8 cellular contexts compared by ENCODE assay signal in the genomic region with DNA sequence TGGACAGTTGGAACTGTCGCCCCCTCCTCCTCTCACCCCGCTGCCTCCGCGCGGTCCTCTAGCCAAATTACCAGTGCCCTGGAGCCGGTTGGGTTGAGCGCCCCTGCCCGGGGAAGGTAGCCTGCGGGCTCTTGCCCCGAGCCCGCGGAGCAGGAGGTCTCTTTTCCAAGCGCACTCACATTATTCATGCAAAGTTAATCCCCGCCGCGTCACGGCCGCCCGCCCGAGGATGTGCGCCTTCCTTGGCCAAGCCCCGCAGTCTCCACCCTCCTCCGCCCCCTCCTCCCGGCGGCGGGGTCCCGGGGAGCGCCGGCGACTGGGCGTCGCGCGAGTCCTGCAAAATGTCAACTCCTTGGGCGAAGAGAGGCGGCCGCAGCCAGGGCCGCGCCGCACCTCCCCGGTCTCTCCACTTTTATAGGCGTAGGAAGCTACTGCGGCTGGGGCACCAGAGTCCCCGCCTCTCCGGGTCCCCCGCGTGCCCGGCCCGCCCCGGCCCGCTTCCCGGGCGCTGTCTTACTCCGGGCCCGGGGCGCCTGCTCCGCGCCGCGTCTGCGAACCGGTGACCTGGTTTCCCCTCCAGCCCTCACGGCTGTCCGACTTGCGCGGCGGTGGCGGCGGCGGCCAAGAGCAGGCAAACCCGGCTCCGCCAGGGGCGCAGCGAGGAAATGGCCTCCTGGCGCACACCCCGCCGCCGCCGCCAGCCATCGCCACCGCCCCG. TPM values are rescaled to one million over a fixed set of nuclear protein-coding genes. Genes with fewer than 3 reads are reported as not detected.
DNase-seq lines count a peak whose midpoint lies in the region; ATAC-seq, FAIRE-seq and TF ChIP-seq lines count a peak whose summit lies in the region.

A gene (minus strand): TSS at position 235 of the 718 bp plus-strand sequence.

- no peak for TF ChIP-seq EP300 in HepG2 (IDR thresholded peaks at IDR 0.05; ENCODE audit: low read depth in 2 of 2, low read length in 2 of 2)
- TF ChIP-seq EP300 in HepG2 (CRISPR knock-in tag; IDR thresholded peaks at IDR 0.05; ENCODE audit: borderline replicate concordance) = no peak

- 0% methylated on average over 6 of the region's 82 CpGs for WGBS in HepG2 (ENCODE audit: low lambda C conversion rate)

- no peaks in the 10 kb centered on the region for H4K20me1 ChIP-seq in HepG2 (ENCODE audit: insufficient read depth, low read length)

- H2AFZ ChIP-seq in HepG2 (ENCODE audit: low read length) = no peak within 1 kb of the TSS

- in situ Hi-C loops in HepG2 (cut with HindIII; ENCODE audit: extremely low pct_ligation_motif_present, low pct_unique_long_range_greater_than_20kb) = loop anchor here (5.0 to 10.0 kb wide), 2 partner anchors 130 to 227 kb away; no protein-coding TSS in a partner anchor

- no peaks in the 10 kb centered on the region for H3K36me3 ChIP-seq in duodenal mucosa (ENCODE audit: control insufficient read depth in 1 of 2, insufficient read depth in 2 of 2, low read length in 2 of 2)
- H3K36me3 ChIP-seq in HepG2 (replicated peaks in 1 of 2; ENCODE audit: control insufficient read depth in 1 of 2, insufficient read depth in 2 of 2, low read length in 2 of 2) = no peaks in the 10 kb centered on the region

- H3K9me3 ChIP-seq in duodenal mucosa (ENCODE audit: control insufficient read depth in 1 of 2, low read length in 2 of 2) (no peaks in the 10 kb centered on the region), HepG2 (ENCODE audit: low read length) (no peaks in the 10 kb centered on the region)

- peak within 1 kb of the TSS; percentile 60 to 85 for H3K4me3 ChIP-seq in duodenal mucosa (ENCODE audit: low read depth in 1 of 2, low read length in 2 of 2)
- peak within 1 kb of the TSS; percentile 83 to 96 (median 92) for H3K4me3 ChIP-seq in HepG2 (replicated peaks in 1 of 3; ENCODE audit: insufficient read depth in 1 of 3, low read depth in 2 of 3, low read length in 3 of 3)

- POLR2A ChIA-PET in HepG2 (lab: Yijun Ruan, JAX) = interaction anchor here (0.8 to 3.7 kb wide), 13 partner anchors 27 to 309 kb away, joined by 3 to 86 read pairs (median 7); no protein-coding TSS in a partner anchor

- peak; percentile 60 for TF ChIP-seq RAD21 in HepG2 (CRISPR knock-in tag; IDR thresholded peaks at IDR 0.05)

- CTCF ChIA-PET in HepG2 (lab: Yijun Ruan, JAX; ENCODE audit: low intra/inter-chr PET ratio, low total read pairs) = interaction anchor here (1.2 to 3.9 kb wide), 2 partner anchors 43 to 230 kb away, joined by 4 to 35 read pairs; no protein-coding TSS in a partner anchor

- ATAC-seq in GM21723 (IDR thresholded peaks at IDR 0.05; ENCODE audit: unreplicated experiment) = peak; percentile 59
- peak; percentile 82 for ATAC-seq in HepG2
- ATAC-seq in stimulated activated naive CD8-positive, alpha-beta T cell treated with anti-CD3 and anti-CD28 coated beads, Interleukin-15, Interleukin-2, amounts not matched to agents 100 U/mL and 50 U/mL, for 24 hours = peak; percentile 24

- BruUV-seq in HepG2 (replicated peaks; lab: Mats Ljungman, UMichigan) = no TSS peak

- intact Hi-C loops in HepG2 (cut with micrococcal nuclease; ENCODE audit: unreplicated experiment) = loop anchor here (1.0 to 5.0 kb wide), 3 partner anchors 43 to 427 kb away; no protein-coding TSS in a partner anchor

- H3K4me2 ChIP-seq in HepG2 (ENCODE audit: low read depth, low read length) = peak within 1 kb of the TSS; percentile 94

- H3K27ac ChIP-seq in duodenal mucosa (ENCODE audit: low read depth, low read length) (peak within 1 kb of the TSS; percentile 59), HepG2 (ENCODE audit: extremely low read length, insufficient read depth, low read length) (peak within 1 kb of the TSS; percentile 93)

- H3K9ac ChIP-seq in duodenal mucosa (ENCODE audit: low read depth in 1 of 2, low read length in 2 of 2) (peak within 1 kb of the TSS; percentile 51 to 83), HepG2 (ENCODE audit: insufficient read depth, low read depth, low read length) (peak within 1 kb of the TSS; percentile 86)

- TF ChIP-seq POLR2A in HepG2 (IDR thresholded peaks at IDR 0.05; ENCODE audit: insufficient read depth in 1 of 2, low read depth in 2 of 2, low read length in 2 of 2) = peak in 1 of 2 experiments; percentile 37; a peak in 1 of 4 replicates

- H3K79me2 ChIP-seq in HepG2 (ENCODE audit: insufficient read depth, low read length) = peaks cover 41% of the 10 kb centered on the region

- TF ChIP-seq CTCF in HepG2 (CRISPR knock-in tag; IDR thresholded peaks at IDR 0.05) = no peak

- no peak for FAIRE-seq in HepG2 (lab: Jason Lieb, UNC)

- peak; percentile 84 for DNase-seq in D341Med (ENCODE audit: low spot score)
- DNase-seq in OCI-M1 (lab: John Stamatoyannopoulos, UW) = peak; percentile 88
- DNase-seq in HepG2 (ENCODE audit: low spot score) = peak; percentile 56
- DNase-seq in stimulated activated naive CD8-positive, alpha-beta T cell treated with anti-CD3 and anti-CD28 coated beads, Interleukin-15, Interleukin-2, amounts not matched to agents 100 U/mL and 50 U/mL, for 24 hours = peak; percentile 25
- no peak for DNase-seq in stimulated activated naive CD4-positive, alpha-beta T cell (lab: John Stamatoyannopoulos, UW)
- no peak for DNase-seq in A172 (ENCODE audit: low spot score)

- H3K27me3 ChIP-seq in duodenal mucosa (ENCODE audit: control insufficient read depth in 1 of 2, insufficient read depth in 2 of 2, low read length in 2 of 2) (peaks cover 3 to 25% of the 10 kb centered on the region in 2 donors), HepG2 (ENCODE audit: control insufficient read depth in 1 of 2, insufficient read depth in 2 of 2, low read length in 2 of 2) (no peaks in the 10 kb centered on the region; a peak in 1 of 5 replicates)

- H3K4me1 ChIP-seq in duodenal mucosa (ENCODE audit: control insufficient read depth in 1 of 2, insufficient read depth in 2 of 2, low read length in 2 of 2) (peaks cover 0 to 14% of the 10 kb centered on the region in 2 donors), HepG2 (ENCODE audit: insufficient read depth, low read length) (peaks cover 41% of the 10 kb centered on the region)

TF ChIP-seq in HepG2, 621 proteins besides CTCF, POLR2A, EP300 and RAD21 (continues in another document):
- TF ChIP-seq RBAK (CRISPR knock-in tag; IDR thresholded peaks at IDR 0.05) (no peak), ZNF264 (CRISPR knock-in tag; IDR thresholded peaks at IDR 0.05) (no peak), ZBTB38 (CRISPR knock-in tag; IDR thresholded peaks at IDR 0.05) (no peak), HOXA5 (CRISPR knock-in tag; IDR thresholded peaks at IDR 0.05) (peak; percentile 67), MTA1 (CRISPR knock-in tag; IDR thresholded peaks at IDR 0.05; ENCODE audit: borderline replicate concordance) (no peak), ZNF3 (CRISPR knock-in tag; IDR thresholded peaks at IDR 0.05) (no peak)
- TF ChIP-seq, protein P1, sequence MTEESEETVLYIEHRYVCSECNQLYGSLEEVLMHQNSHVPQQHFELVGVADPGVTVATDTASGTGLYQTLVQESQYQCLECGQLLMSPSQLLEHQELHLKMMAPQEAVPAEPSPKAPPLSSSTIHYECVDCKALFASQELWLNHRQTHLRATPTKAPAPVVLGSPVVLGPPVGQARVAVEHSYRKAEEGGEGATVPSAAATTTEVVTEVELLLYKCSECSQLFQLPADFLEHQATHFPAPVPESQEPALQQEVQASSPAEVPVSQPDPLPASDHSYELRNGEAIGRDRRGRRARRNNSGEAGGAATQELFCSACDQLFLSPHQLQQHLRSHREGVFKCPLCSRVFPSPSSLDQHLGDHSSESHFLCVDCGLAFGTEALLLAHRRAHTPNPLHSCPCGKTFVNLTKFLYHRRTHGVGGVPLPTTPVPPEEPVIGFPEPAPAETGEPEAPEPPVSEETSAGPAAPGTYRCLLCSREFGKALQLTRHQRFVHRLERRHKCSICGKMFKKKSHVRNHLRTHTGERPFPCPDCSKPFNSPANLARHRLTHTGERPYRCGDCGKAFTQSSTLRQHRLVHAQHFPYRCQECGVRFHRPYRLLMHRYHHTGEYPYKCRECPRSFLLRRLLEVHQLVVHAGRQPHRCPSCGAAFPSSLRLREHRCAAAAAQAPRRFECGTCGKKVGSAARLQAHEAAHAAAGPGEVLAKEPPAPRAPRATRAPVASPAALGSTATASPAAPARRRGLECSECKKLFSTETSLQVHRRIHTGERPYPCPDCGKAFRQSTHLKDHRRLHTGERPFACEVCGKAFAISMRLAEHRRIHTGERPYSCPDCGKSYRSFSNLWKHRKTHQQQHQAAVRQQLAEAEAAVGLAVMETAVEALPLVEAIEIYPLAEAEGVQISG (CRISPR knock-in tag; IDR thresholded peaks at IDR 0.05) = peak; percentile 37; the same call in 1 of the 2 replicates

RNA-seq across cellular contexts. Expression of the gene that starts here (rescaled TPM):
- total RNA-seq in HepG2 (2016; rRNA removed; fragmentation: Illumina TruSeq; extraction: Trizol) = 22.7 and 30.1 TPM in 2 replicates
- total RNA-seq in HepG2 (2016; cell fraction: cytosol; rRNA removed; fragmentation: Illumina TruSeq; extraction: Trizol; ENCODE audit: low read depth) = 9.2 and 10.9 TPM in 2 replicates
- 20.4 and 24.3 TPM in 2 replicates for total RNA-seq in HepG2 (2016; cell fraction: insoluble cytoplasmic fraction; rRNA removed; fragmentation: Illumina TruSeq; extraction: Trizol)
- 16.1 and 18.6 TPM in 2 replicates for total RNA-seq in HepG2 (2016; cell fraction: membrane; rRNA removed; fragmentation: Illumina TruSeq; extraction: Trizol)
- total RNA-seq in HepG2 (2016; cell fraction: nucleus; rRNA removed; fragmentation: Illumina TruSeq; extraction: Trizol) = 40.5 and 40.8 TPM in 2 replicates
- polyA plus RNA-seq in HepG2 (2011; rRNA removed) = 4.3 and 4.7 TPM in 2 replicates
- 3.0 and 4.0 TPM in 2 replicates for polyA plus RNA-seq in HepG2 (2011; cell fraction: cytosol; rRNA removed)
- polyA plus RNA-seq in HepG2 (2011; cell fraction: nucleus; rRNA removed) = 6.1 and 7.0 TPM in 2 replicates
- 7.5 and 9.3 TPM in 2 replicates for polyA plus RNA-seq in HepG2 (2012)
- 3.5 and 4.3 TPM in 2 replicates for polyA plus RNA-seq in HepG2 (2016; cell fraction: cytosol; fragmentation: Illumina TruSeq; extraction: Trizol; ENCODE audit: low read depth)
- 14.8 and 17.3 TPM in 2 replicates for polyA plus RNA-seq in HepG2 (2016; cell fraction: insoluble cytoplasmic fraction; fragmentation: Illumina TruSeq; extraction: Trizol; ENCODE audit: low read depth)
- 6.5 and 6.7 TPM in 2 replicates for polyA plus RNA-seq in HepG2 (2016; cell fraction: membrane; fragmentation: Illumina TruSeq; extraction: Trizol; ENCODE audit: low read depth)
- 14.6 and 17.3 TPM in 2 replicates for polyA plus RNA-seq in HepG2 (2016; cell fraction: nucleus; fragmentation: Illumina TruSeq; extraction: Trizol; ENCODE audit: insufficient read depth, low read depth)
- polyA minus RNA-seq in HepG2 (2011; rRNA and poly(A)+ RNA removed; ENCODE audit: low replicate concordance) = 3.3 and 9.4 TPM in 2 replicates
- polyA minus RNA-seq in HepG2 (2011; cell fraction: cytosol; rRNA and poly(A)+ RNA removed) = 8.1 and 8.3 TPM in 2 replicates
- polyA minus RNA-seq in HepG2 (2011; cell fraction: nucleus; rRNA and poly(A)+ RNA removed) = 45.8 and 47.3 TPM in 2 replicates
- not detected in 2 replicates for total RNA-seq in A172 (2014; rRNA removed; shearing (Covaris generic))

Comparison
In these comparisons a context has a peak if more than half of its experiments do, and no peak if none do; other contexts are left out.
1. RNA of the gene that starts here (total RNA-seq): 9.2 to 40.8 TPM in HepG2; not detected in A172; every median in the first group is over 10 times any median in the second.
2. DNase-seq: peak in D341Med (single experiment), OCI-M1 (single experiment), HepG2 (single experiment) and stimulated activated naive CD8-positive, alpha-beta T cell treated with anti-CD3 and anti-CD28 coated beads, Interleukin-15, Interleukin-2, amounts not matched to agents 100 U/mL and 50 U/mL, for 24 hours (single experiment); none in stimulated activated naive CD4-positive, alpha-beta T cell (0 of 6) and A172 (single experiment).
3. ATAC-seq: peak in every context shown above with its lines; median percentile 82 in HepG2; 59 in GM21723; 24 in stimulated activated naive CD8-positive, alpha-beta T cell treated with anti-CD3 and anti-CD28 coated beads, Interleukin-15, Interleukin-2, amounts not matched to agents 100 U/mL and 50 U/mL, for 24 hours.